ENCODE assay signal across 7 cellular contexts in the genomic region with DNA sequence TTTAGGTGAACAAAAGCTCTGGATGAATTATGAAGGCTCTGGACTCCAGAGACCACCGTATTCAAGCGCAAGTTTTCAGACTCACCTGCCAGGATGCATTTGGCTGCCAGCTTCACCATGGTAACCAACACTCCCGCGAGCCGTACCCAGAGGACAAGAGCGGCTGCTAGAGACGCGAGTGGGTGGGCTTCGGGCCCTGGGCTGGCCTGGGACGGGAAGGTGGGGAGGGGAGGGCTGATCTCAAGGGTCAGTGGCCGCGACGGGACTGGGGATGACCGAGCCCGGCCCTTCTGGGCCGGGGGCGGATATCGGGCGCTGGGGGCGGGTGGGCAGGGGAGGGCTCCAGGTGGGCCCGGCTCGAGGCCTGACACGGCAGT. TPM values are rescaled to one million over a fixed set of nuclear protein-coding genes. Genes with fewer than 3 reads are reported as not detected.
DNase-seq lines count a peak whose midpoint lies in the region; ATAC-seq lines count a peak whose summit lies in the region.

No MANE protein-coding gene starts in this region.

- peak; percentile 3 for ATAC-seq in GM19395 (IDR thresholded peaks at IDR 0.05; ENCODE audit: unreplicated experiment)

- WGBS in HUES64, result under 1% methylated on average over 23 of the region's 23 CpGs

- H3K36me3 ChIP-seq in HUES64 (ENCODE audit: insufficient read depth, low read length) (peaks cover 7% of the 10 kb centered on the region), muscle layer of colon (ENCODE audit: insufficient read depth, low read length) (no peaks in the 10 kb centered on the region)
- H3K36me3 ChIP-seq in effector memory CD4-positive, alpha-beta T cell (ENCODE audit: control insufficient read depth, insufficient read depth, low read length), result no peaks in the 10 kb centered on the region

- H3K9ac ChIP-seq in HUES64 (ENCODE audit: low read depth, low read length) (peak overlapping the region; percentile 53; the same call in 1 of the 2 replicates), muscle layer of colon (ENCODE audit: low read length) (peak overlapping the region; percentile 48)

- peaks cover 13% of the 10 kb centered on the region for H3K4me1 ChIP-seq in HUES64 (ENCODE audit: insufficient read depth, low read length)
- H3K4me1 ChIP-seq in effector memory CD4-positive, alpha-beta T cell (ENCODE audit: control insufficient read depth, insufficient read depth, low read length, poor library complexity, severe bottlenecking), result peaks cover 12% of the 10 kb centered on the region
- H3K4me1 ChIP-seq in muscle layer of colon (ENCODE audit: insufficient read depth, low read length), result peaks cover 14% of the 10 kb centered on the region

- DNase-seq in activated CD4-positive, alpha-beta T cell treated with anti-CD3 and anti-CD28 coated beads for 4 hours, result peak; percentile 28 to 38
- DNase-seq in effector memory CD4-positive, alpha-beta T cell, result peak in 2 of 3 donors; percentile 19 to 32
- DNase-seq in superior temporal gyrus (ENCODE audit: extremely low spot score) (peak; percentile 23), cortex of kidney (lab: John Stamatoyannopoulos, UW) (no peak)

- H3K4me3 ChIP-seq in HUES64 (ENCODE audit: low read length) (peak overlapping the region; percentile 84), muscle layer of colon (ENCODE audit: low read depth in 1 of 2, low read length in 2 of 2) (peak overlapping the region; percentile 66 to 69)
- peak overlapping the region; percentile 55 for H3K4me3 ChIP-seq in effector memory CD4-positive, alpha-beta T cell (ENCODE audit: insufficient read depth, low read depth, low read length, poor library complexity, severe bottlenecking)

- peaks cover 10% of the 10 kb centered on the region for H3K27me3 ChIP-seq in HUES64 (ENCODE audit: insufficient read depth, low read length)
- no peaks in the 10 kb centered on the region for H3K27me3 ChIP-seq in effector memory CD4-positive, alpha-beta T cell (replicated peaks; ENCODE audit: control insufficient read depth, insufficient read depth, low read length, poor library complexity, severe bottlenecking)
- H3K27me3 ChIP-seq in muscle layer of colon (ENCODE audit: control insufficient read depth in 1 of 2, insufficient read depth in 2 of 2, low read length in 2 of 2), result no peaks in the 10 kb centered on the region

- H3K9me3 ChIP-seq in HUES64 (ENCODE audit: insufficient read depth, low read depth, low read length), result peaks cover 13% of the 10 kb centered on the region
- H3K9me3 ChIP-seq in effector memory CD4-positive, alpha-beta T cell (ENCODE audit: control insufficient read depth, low read length), result no peaks in the 10 kb centered on the region
- H3K9me3 ChIP-seq in muscle layer of colon (ENCODE audit: low read length), result no peaks in the 10 kb centered on the region

- H3K27ac ChIP-seq in HUES64 (ENCODE audit: low read depth, low read length) (no peak overlapping the region), muscle layer of colon (ENCODE audit: low read depth, low read length) (peak overlapping the region; percentile 63)
- peak overlapping the region; percentile 82 for H3K27ac ChIP-seq in effector memory CD4-positive, alpha-beta T cell (ENCODE audit: insufficient read depth, low read length, poor library complexity, severe bottlenecking)

RNA-seq across cellular contexts. Expression of a gene that starts 0.3 kb away (rescaled TPM):
- polyA plus RNA-seq in HUES64 (2013, experiment 1 of 2), result 26.1 TPM
- polyA plus RNA-seq in HUES64 (2013, experiment 2 of 2), result 35.0 TPM

RNA-seq across cellular contexts. Expression of a gene that starts 41.3 kb away (rescaled TPM):
- polyA plus RNA-seq in HUES64 (2013, experiment 1 of 2), result 1.5 TPM
- polyA plus RNA-seq in HUES64 (2013, experiment 2 of 2), result 6.3 TPM
